ENCODE assay signal across 25 cellular contexts in the genomic region with DNA sequence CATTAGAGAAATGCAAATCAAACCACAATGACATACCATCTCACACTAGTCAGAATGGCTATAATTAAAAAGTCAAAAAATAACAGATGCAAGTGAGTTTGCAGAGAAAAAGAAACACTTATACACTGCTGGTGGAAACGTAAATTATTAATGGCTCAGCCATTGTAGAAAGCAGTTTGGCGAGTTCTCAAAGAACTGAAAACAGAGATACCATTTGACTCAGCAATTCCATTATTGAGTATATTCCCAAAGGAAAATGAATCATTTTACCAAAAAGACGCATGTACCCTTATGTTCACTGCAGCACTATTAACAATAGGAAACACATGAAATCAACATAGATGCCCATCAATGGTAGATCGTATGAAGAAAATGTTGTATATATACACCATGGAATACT.
"Had no signal": no experiment of that assay in that cellular context is flagged by ENCODE, and none has a peak within 500 bp of the region (broad histone marks: within the 10 kb centered on the region; RNA-seq: fewer than 3 reads in every experiment).

No MANE protein-coding gene starts in this region.

- H3K4me1 ChIP-seq: foreskin keratinocyte, left ventricle myocardium inferior, psoas muscle, suprapubic skin, tibial nerve had no signal

- H3K9me3 Mint-ChIP-seq: activated B cell treated with CpG ODN at 0.5 μM for 24 hours; activated T-cell treated with anti-CD3 and anti-CD28 coated beads, Interleukin-2, amount 50 U/mL, for 24 hours; activated T-helper 17 cell treated with anti-CD3 and anti-CD28 coated beads, Interleukin-2, amount 50 U/mL, for 72 hours; stimulated activated naive CD8-positive, alpha-beta T cell treated with anti-CD3 and anti-CD28 coated beads, Interleukin-15, amount 100 ng/mL, for 72 hours had no signal

- H3K27ac ChIP-seq: foreskin keratinocyte, left ventricle myocardium inferior, neutrophil, ovary, psoas muscle, skin epidermis, suprapubic skin, tibial nerve had no signal

- H3K9me3 ChIP-seq: left ventricle myocardium inferior, neutrophil, ovary, psoas muscle, suprapubic skin, tibial nerve had no signal

- H3K36me3 Mint-ChIP-seq: natural killer cell treated with Interleukin-12 subunit alpha and Interleukin-12 subunit beta and Interleukin-15 and Interleukin-18, amount 100 ng/mL, for 72 hours had no signal

- H3K36me3 ChIP-seq: left ventricle myocardium inferior, neutrophil, ovary, suprapubic skin, tibial nerve had no signal

- H3K4me3 ChIP-seq: left ventricle myocardium inferior, ovary, psoas muscle, skin epidermis, suprapubic skin, tibial nerve had no signal

- H3K4me3 Mint-ChIP-seq: activated B cell treated with CpG ODN at 0.5 μM for 24 hours; activated CD4-positive, alpha-beta T cell treated with anti-CD3 and anti-CD28 coated beads for 36 hours; activated T-cell treated with anti-CD3 and anti-CD28 coated beads, Interleukin-2, amount 50 U/mL, for 24 hours; activated T-helper 17 cell treated with anti-CD3 and anti-CD28 coated beads, Interleukin-2, amount 50 U/mL, for 72 hours; brain; natural killer cell treated with Interleukin-12 subunit alpha and Interleukin-12 subunit beta and Interleukin-15 and Interleukin-18, amount 100 ng/mL, for 72 hours; stimulated activated naive CD8-positive, alpha-beta T cell treated with anti-CD3 and anti-CD28 coated beads, Interleukin-15, amount 100 ng/mL, for 72 hours had no signal

- H3K27me3 ChIP-seq: foreskin keratinocyte, neutrophil, ovary, suprapubic skin, tibial nerve had no signal

- H3K4me1 Mint-ChIP-seq: activated B cell treated with CpG ODN at 0.5 μM for 24 hours; activated CD4-positive, alpha-beta T cell treated with anti-CD3 and anti-CD28 coated beads for 36 hours; activated T-helper 17 cell treated with anti-CD3 and anti-CD28 coated beads, Interleukin-2, amount 50 U/mL, for 72 hours; stimulated activated naive CD8-positive, alpha-beta T cell treated with anti-CD3 and anti-CD28 coated beads, Interleukin-15, amount 100 ng/mL, for 72 hours had no signal

- H3K27ac Mint-ChIP-seq: activated B cell treated with CpG ODN at 0.5 μM for 24 hours; activated CD4-positive, alpha-beta T cell treated with anti-CD3 and anti-CD28 coated beads for 36 hours; activated naive CD4-positive, alpha-beta T cell treated with anti-CD3 and anti-CD28 coated beads, Interleukin-2, amount 50 U/mL, for 72 hours; activated T-cell treated with anti-CD3 and anti-CD28 coated beads, Interleukin-2, amount 50 U/mL, for 24 hours; activated T-helper 17 cell treated with anti-CD3 and anti-CD28 coated beads, Interleukin-2, amount 50 U/mL, for 72 hours; brain; natural killer cell treated with Interleukin-12 subunit alpha and Interleukin-12 subunit beta and Interleukin-15 and Interleukin-18, amount 100 ng/mL, for 72 hours; stimulated activated naive CD8-positive, alpha-beta T cell treated with anti-CD3 and anti-CD28 coated beads, Interleukin-15, amount 100 ng/mL, for 72 hours had no signal

- H3K27me3 Mint-ChIP-seq: natural killer cell treated with Interleukin-12 subunit alpha and Interleukin-12 subunit beta and Interleukin-15 and Interleukin-18, amount 100 ng/mL, for 72 hours; stimulated activated naive CD8-positive, alpha-beta T cell treated with anti-CD3 and anti-CD28 coated beads, Interleukin-15, amount 100 ng/mL, for 72 hours had no signal

- ATAC-seq: activated CD4-positive, alpha-beta T cell treated with anti-CD3 and anti-CD28 coated beads for 36 hours; activated naive CD4-positive, alpha-beta T cell treated with anti-CD3 and anti-CD28 coated beads, Interleukin-2, amount 50 U/mL, for 72 hours; activated T-helper 17 cell treated with anti-CD3 and anti-CD28 coated beads, Interleukin-2, amount 50 U/mL, for 72 hours; foreskin keratinocyte; natural killer cell treated with Interleukin-12 subunit alpha and Interleukin-12 subunit beta and Interleukin-15 and Interleukin-18, amount 100 ng/mL, for 72 hours; psoas muscle; right cardiac atrium; stimulated activated naive CD8-positive, alpha-beta T cell treated with anti-CD3 and anti-CD28 coated beads, Interleukin-15, amount 100 ng/mL, for 72 hours had no signal

- DNase-seq: activated B cell treated with CpG ODN at 0.5 μM for 24 hours; activated CD4-positive, alpha-beta T cell treated with anti-CD3 and anti-CD28 coated beads for 36 hours; activated CD4-positive, alpha-beta T cell treated with anti-CD3 and anti-CD28 coated beads, Interleukin-2, amount 50 U/mL, for 4 hours; activated CD8-positive, alpha-beta memory T cell treated with anti-CD3 and anti-CD28 coated beads for 24 hours; activated CD8-positive, alpha-beta memory T cell treated with anti-CD3 and anti-CD28 coated beads, Interleukin-2, amount 50 U/mL, for 4 hours; activated T-cell treated with anti-CD3 and anti-CD28 coated beads, Interleukin-2, amount 50 U/mL, for 24 hours; aorta; foreskin keratinocyte; kidney; left ventricle myocardium inferior; mammary epithelial cell; midbrain; ovary; psoas muscle; right cardiac atrium; stimulated activated CD4-positive, alpha-beta T cell treated with anti-CD3 and anti-CD28 coated beads, Interleukin-1b, Interleukin-23, amount 100 ng/mL, for 48 hours; stimulated activated naive CD8-positive, alpha-beta T cell treated with anti-CD3 and anti-CD28 coated beads, Interleukin-15, amount 100 ng/mL, for 72 hours had no signal
